ENCODE assay signal across 34 cellular contexts in genomic region chr2:107989445-107989844, GRCh38. TPM values are rescaled to one million over a fixed set of nuclear protein-coding genes. Genes with fewer than 3 reads are reported as not detected.
"Had no signal": no experiment of that assay in that cellular context is flagged by ENCODE, and none has a peak within 500 bp of the region (broad histone marks: within the 10 kb centered on the region; RNA-seq: fewer than 3 reads in every experiment).

No MANE protein-coding gene starts in this region.

- H3K4me1 ChIP-seq: adrenal gland, body of pancreas, foreskin keratinocyte, gastrocnemius medialis had no signal

- H3K4me3 Mint-ChIP-seq: activated B cell treated with CpG ODN at 0.5 μM for 24 hours; activated CD8-positive, alpha-beta T cell treated with anti-CD3 and anti-CD28 coated beads for 36 hours; activated naive CD4-positive, alpha-beta T cell treated with anti-CD3 and anti-CD28 coated beads for 36 hours; activated naive CD4-positive, alpha-beta T cell treated with anti-CD3 and anti-CD28 coated beads, Interleukin-2, amount 50 U/mL, for 24 hours; activated naive CD8-positive, alpha-beta T cell treated with anti-CD3 and anti-CD28 coated beads for 36 hours; activated naive CD8-positive, alpha-beta T cell treated with anti-CD3 and anti-CD28 coated beads, Interleukin-2, amount 50 U/mL, for 24 hours; activated T-helper 1 cell treated with anti-CD3 and anti-CD28 coated beads, Interleukin-12 subunit alpha, Interleukin-12 subunit beta, Interleukin-2, Interleukin-4 antibody, amounts not matched to agents 30 ng/mL and 10 ng/mL and 1 ng/mL, durations not matched to agents 14 hours and 24 hours and 36 hours; effector memory CD8-positive, alpha-beta T cell; T-helper 1 cell treated with Interleukin-12 subunit alpha and Interleukin-12 subunit beta and Interleukin-4 antibody, amounts not matched to agents 30 μg/mL and 1 μg/mL, for 36 hours had no signal

- H3K9me3 Mint-ChIP-seq: activated B cell treated with CpG ODN at 0.5 μM for 24 hours; activated CD8-positive, alpha-beta T cell treated with anti-CD3 and anti-CD28 coated beads for 36 hours; activated naive CD4-positive, alpha-beta T cell treated with anti-CD3 and anti-CD28 coated beads for 36 hours; activated naive CD4-positive, alpha-beta T cell treated with anti-CD3 and anti-CD28 coated beads, Interleukin-2, amount 50 U/mL, for 24 hours; activated naive CD8-positive, alpha-beta T cell treated with anti-CD3 and anti-CD28 coated beads for 36 hours; activated naive CD8-positive, alpha-beta T cell treated with anti-CD3 and anti-CD28 coated beads, Interleukin-2, amount 50 U/mL, for 24 hours; activated T-helper 1 cell treated with anti-CD3 and anti-CD28 coated beads, Interleukin-12 subunit alpha, Interleukin-12 subunit beta, Interleukin-2, Interleukin-4 antibody, amounts not matched to agents 30 ng/mL and 10 ng/mL and 1 ng/mL, durations not matched to agents 14 hours and 24 hours and 36 hours; activated T-helper 2 cell treated with anti-CD3 and anti-CD28 coated beads, Interferon-gamma antibody, Interleukin-2, Interleukin-4, amounts not matched to agents 10 μg/mL and 5 μg/mL and 100 μg/mL, durations not matched to agents 14 hours and 24 hours and 36 hours; T-helper 1 cell treated with Interleukin-12 subunit alpha and Interleukin-12 subunit beta and Interleukin-4 antibody, amounts not matched to agents 30 μg/mL and 1 μg/mL, for 36 hours had no signal

- H3K4me1 Mint-ChIP-seq: activated B cell treated with CpG ODN at 0.5 μM for 24 hours; activated naive CD4-positive, alpha-beta T cell treated with anti-CD3 and anti-CD28 coated beads, Interleukin-2, amount 50 U/mL, for 24 hours; activated naive CD8-positive, alpha-beta T cell treated with anti-CD3 and anti-CD28 coated beads for 36 hours; activated naive CD8-positive, alpha-beta T cell treated with anti-CD3 and anti-CD28 coated beads, Interleukin-2, amount 50 U/mL, for 24 hours had no signal

- H3K36me3 ChIP-seq: adrenal gland, esophagus muscularis mucosa, gastrocnemius medialis, heart left ventricle, WERI-Rb-1 had no signal

- H3K27ac ChIP-seq: adrenal gland, body of pancreas, esophagus muscularis mucosa, foreskin keratinocyte, gastrocnemius medialis, heart left ventricle, WERI-Rb-1 had no signal

- H3K36me3 Mint-ChIP-seq: activated naive CD4-positive, alpha-beta T cell treated with anti-CD3 and anti-CD28 coated beads, Interleukin-2, amount 50 U/mL, for 24 hours; activated naive CD8-positive, alpha-beta T cell treated with anti-CD3 and anti-CD28 coated beads for 36 hours had no signal

- H3K27me3 ChIP-seq: body of pancreas had no signal

- DNase-seq: activated B cell treated with CpG ODN at 0.5 μM for 24 hours; activated CD4-positive, alpha-beta T cell treated with anti-CD3 and anti-CD28 coated beads for 48 hours; activated CD4-positive, alpha-beta T cell treated with anti-CD3 and anti-CD28 coated beads, Interleukin-2, amount 50 U/mL, for 1 hour; activated CD4-positive, alpha-beta T cell treated with anti-CD3 and anti-CD28 coated beads, Interleukin-2, amount 50 U/mL, for 48 hours; activated CD8-positive, alpha-beta memory T cell treated with anti-CD3 and anti-CD28 coated beads for 24 hours; activated CD8-positive, alpha-beta T cell treated with anti-CD3 and anti-CD28 coated beads for 36 hours; activated effector memory CD4-positive, alpha-beta T cell treated with anti-CD3 and anti-CD28 coated beads, Interleukin-2, amount 50 U/mL, for 16 hours; activated naive CD4-positive, alpha-beta T cell treated with anti-CD3 and anti-CD28 coated beads for 36 hours; activated naive CD8-positive, alpha-beta T cell treated with anti-CD3 and anti-CD28 coated beads for 36 hours; activated naive CD8-positive, alpha-beta T cell treated with anti-CD3 and anti-CD28 coated beads, Interleukin-2, amount 50 U/mL, for 24 hours; activated T-cell treated with anti-CD3 and anti-CD28 coated beads, Interleukin-2, amount 50 U/mL, for 48 hours; adrenal gland; amygdala; aorta; body of pancreas; caudate nucleus; cortex of kidney; dermis blood vessel endothelial cell; effector CD4-positive, alpha-beta T cell; effector memory CD8-positive, alpha-beta T cell; erythroblast; foreskin keratinocyte; gastrocnemius medialis; glutamatergic neuron; T1000; WERI-Rb-1 had no signal

- H3K27ac Mint-ChIP-seq: activated B cell treated with CpG ODN at 0.5 μM for 24 hours; activated CD8-positive, alpha-beta T cell treated with anti-CD3 and anti-CD28 coated beads for 36 hours; activated naive CD4-positive, alpha-beta T cell treated with anti-CD3 and anti-CD28 coated beads for 36 hours; activated naive CD4-positive, alpha-beta T cell treated with anti-CD3 and anti-CD28 coated beads, Interleukin-2, amount 50 U/mL, for 24 hours; activated naive CD8-positive, alpha-beta T cell treated with anti-CD3 and anti-CD28 coated beads for 36 hours; activated naive CD8-positive, alpha-beta T cell treated with anti-CD3 and anti-CD28 coated beads, Interleukin-2, amount 50 U/mL, for 24 hours; activated T-helper 1 cell treated with anti-CD3 and anti-CD28 coated beads, Interleukin-12 subunit alpha, Interleukin-12 subunit beta, Interleukin-2, Interleukin-4 antibody, amounts not matched to agents 30 ng/mL and 10 ng/mL and 1 ng/mL, durations not matched to agents 14 hours and 24 hours and 36 hours; activated T-helper 2 cell treated with anti-CD3 and anti-CD28 coated beads, Interferon-gamma antibody, Interleukin-2, Interleukin-4, amounts not matched to agents 10 μg/mL and 5 μg/mL and 100 μg/mL, durations not matched to agents 14 hours and 24 hours and 36 hours; effector memory CD8-positive, alpha-beta T cell; T-helper 1 cell treated with Interleukin-12 subunit alpha and Interleukin-12 subunit beta and Interleukin-4 antibody, amounts not matched to agents 30 μg/mL and 1 μg/mL, for 36 hours had no signal

- H3K4me3 ChIP-seq: adrenal gland, body of pancreas, esophagus muscularis mucosa, gastrocnemius medialis, heart left ventricle had no signal

RNA-seq across cellular contexts. Expression of gene SLC5A7, which starts 3.1 kb away (rescaled TPM):
- total RNA-seq: activated B cell treated with CpG ODN at 0.5 μM for 24 hours; activated CD8-positive, alpha-beta T cell treated with anti-CD3 and anti-CD28 coated beads for 36 hours; activated naive CD4-positive, alpha-beta T cell treated with anti-CD3 and anti-CD28 coated beads for 36 hours; activated naive CD8-positive, alpha-beta T cell treated with anti-CD3 and anti-CD28 coated beads for 36 hours; activated T-helper 1 cell treated with anti-CD3 and anti-CD28 coated beads, Interleukin-12 subunit alpha, Interleukin-12 subunit beta, Interleukin-2, Interleukin-4 antibody, amounts not matched to agents 30 ng/mL and 10 ng/mL and 1 ng/mL, durations not matched to agents 14 hours and 24 hours and 36 hours; activated T-helper 2 cell treated with anti-CD3 and anti-CD28 coated beads, Interferon-gamma antibody, Interleukin-2, Interleukin-4, amounts not matched to agents 10 μg/mL and 5 μg/mL and 100 μg/mL, durations not matched to agents 14 hours and 24 hours and 36 hours; chondrocyte; dermis blood vessel endothelial cell; foreskin keratinocyte; T-helper 2 cell treated with Interferon-gamma antibody and Interleukin-4, amounts not matched to agents 100 ng/mL and 5 ng/mL, for 36 hours had no signal
